Comparison of ENCODE assay signal across 8 cellular contexts in genomic region chr3:38164136-38164965, GRCh38. TPM values are rescaled to one million over a fixed set of nuclear protein-coding genes. Genes with fewer than 3 reads are reported as not detected.
DNase-seq lines count a peak whose midpoint lies in the region; ATAC-seq and TF ChIP-seq lines count a peak whose summit lies in the region.

No MANE protein-coding gene starts in this region.

- ATAC-seq in SK-N-SH treated with all-trans-retinoic acid at 6 μM for 48 hours (peak; percentile 39), foreskin keratinocyte (peak; percentile 29)

- H3K4me2 ChIP-seq in skeletal muscle satellite cell (ENCODE audit: low read length), result peak overlapping the region; percentile 84

- H3K9me3 Mint-ChIP-seq in activated naive CD4-positive, alpha-beta T cell treated with anti-CD3 and anti-CD28 coated beads, Interleukin-2, amount 10 ng/mL, durations not matched to agents 7 days and 5 days, result no peaks in the 10 kb centered on the region

- H3K36me3 ChIP-seq in skeletal muscle satellite cell (ENCODE audit: insufficient read depth, low read length), result no peaks in the 10 kb centered on the region

- H3K4me1 ChIP-seq in foreskin keratinocyte (peaks cover 11% of the 10 kb centered on the region), skeletal muscle satellite cell (ENCODE audit: control insufficient read depth, insufficient read depth, low read length) (peaks cover 30% of the 10 kb centered on the region)

- DNase-seq in activated naive CD4-positive, alpha-beta T cell treated with anti-CD3 and anti-CD28 coated beads, Interleukin-2, amount 10 ng/mL, durations not matched to agents 7 days and 5 days, result no peak
- DNase-seq in activated naive CD4-positive, alpha-beta T cell (lab: John Stamatoyannopoulos, UW), result no peak
- DNase-seq in foreskin keratinocyte, result no peak
- no peak for DNase-seq in NCI-H1930 (lab: John Stamatoyannopoulos, UW)
- no peak for DNase-seq in NCI-H2107 treated with DMSO at 0.1 percent for 48 hours (lab: John Stamatoyannopoulos, UW; ENCODE audit: unreplicated experiment)
- no peak for DNase-seq in nucleus accumbens (lab: John Stamatoyannopoulos, UW)

- peak overlapping the region; percentile 88 for H3K9ac ChIP-seq in skeletal muscle satellite cell (ENCODE audit: low read depth, low read length)

- peaks cover 25% of the 10 kb centered on the region for H3K36me3 Mint-ChIP-seq in activated naive CD4-positive, alpha-beta T cell treated with anti-CD3 and anti-CD28 coated beads, Interleukin-2, amount 10 ng/mL, durations not matched to agents 7 days and 5 days

- peaks cover 3% of the 10 kb centered on the region for H3K27me3 Mint-ChIP-seq in activated naive CD4-positive, alpha-beta T cell treated with anti-CD3 and anti-CD28 coated beads, Interleukin-2, amount 10 ng/mL, durations not matched to agents 7 days and 5 days

- peak overlapping the region; percentile 99 for H3K27ac Mint-ChIP-seq in activated naive CD4-positive, alpha-beta T cell treated with anti-CD3 and anti-CD28 coated beads, Interleukin-2, amount 10 ng/mL, durations not matched to agents 7 days and 5 days

- H3K27ac ChIP-seq in foreskin keratinocyte, result peak overlapping the region; percentile 97

- peak overlapping the region; percentile 76 for H3K4me3 ChIP-seq in skeletal muscle satellite cell (ENCODE audit: low read length)

- peaks cover 54% of the 10 kb centered on the region for H3K4me1 Mint-ChIP-seq in activated naive CD4-positive, alpha-beta T cell treated with anti-CD3 and anti-CD28 coated beads, Interleukin-2, amount 10 ng/mL, durations not matched to agents 7 days and 5 days

- CTCF ChIA-PET in activated naive CD4-positive, alpha-beta T cell treated with anti-CD3 and anti-CD28 coated beads, Interleukin-2, amount 10 ng/mL, durations not matched to agents 7 days and 5 days (lab: Charles Lee), result interaction anchor here (0.7 to 2.0 kb wide), 11 partner anchors 10 to 182 kb away, joined by 3 to 15 read pairs (median 3); partner anchors contain the start of genes MYD88 and XYLB

- H3K27me3 ChIP-seq in foreskin keratinocyte (no peaks in the 10 kb centered on the region), skeletal muscle satellite cell (ENCODE audit: control insufficient read depth, insufficient read depth, low read length) (no peaks in the 10 kb centered on the region)

- no peaks in the 10 kb centered on the region for H3K9me3 ChIP-seq in skeletal muscle satellite cell (replicated peaks; ENCODE audit: low read length)

- no peak for TF ChIP-seq CTCF in foreskin keratinocyte (conservative IDR thresholded peaks at IDR 0.05)

- peak overlapping the region; percentile 90 for H3K4me3 Mint-ChIP-seq in activated naive CD4-positive, alpha-beta T cell treated with anti-CD3 and anti-CD28 coated beads, Interleukin-2, amount 10 ng/mL, durations not matched to agents 7 days and 5 days

TF ChIP-seq in SK-N-SH treated with all-trans-retinoic acid at 6 μM for 48 hours, 23 proteins besides CTCF, POLR2A, EP300 and RAD21:
- TF ChIP-seq ISL1 (CRISPR knock-in tag; IDR thresholded peaks at IDR 0.05), result no peak
- no peak for TF ChIP-seq POU6F1 (CRISPR knock-in tag; IDR thresholded peaks at IDR 0.05; ENCODE audit: borderline replicate concordance, low read depth)
- no peak for TF ChIP-seq TCF4 (CRISPR knock-in tag; IDR thresholded peaks at IDR 0.05; ENCODE audit: borderline replicate concordance)
- TF ChIP-seq ESRRG (CRISPR knock-in tag; IDR thresholded peaks at IDR 0.05), result no peak
- no peak for TF ChIP-seq ZC3H10 (CRISPR knock-in tag; IDR thresholded peaks at IDR 0.05)
- no peak for TF ChIP-seq SNAI2 (CRISPR knock-in tag; IDR thresholded peaks at IDR 0.05)
- no peak for TF ChIP-seq ZNF8 (CRISPR knock-in tag; IDR thresholded peaks at IDR 0.05)
- TF ChIP-seq ZNF70 (CRISPR knock-in tag; IDR thresholded peaks at IDR 0.05), result no peak
- TF ChIP-seq CSRNP3 (CRISPR knock-in tag; IDR thresholded peaks at IDR 0.05), result no peak
- no peak for TF ChIP-seq ZNF565 (CRISPR knock-in tag; conservative IDR thresholded peaks at IDR 0.05; ENCODE audit: low read depth)
- TF ChIP-seq TSHZ2 (CRISPR knock-in tag; IDR thresholded peaks at IDR 0.05), result no peak
- TF ChIP-seq RARB (CRISPR knock-in tag; IDR thresholded peaks at IDR 0.05), result no peak
- no peak for TF ChIP-seq OSR1 (CRISPR knock-in tag; IDR thresholded peaks at IDR 0.05)
- TF ChIP-seq ZFP30 (CRISPR knock-in tag; IDR thresholded peaks at IDR 0.05), result no peak
- TF ChIP-seq BACH2 (CRISPR knock-in tag; IDR thresholded peaks at IDR 0.05; ENCODE audit: borderline replicate concordance), result no peak

RNA-seq across cellular contexts. Expression of gene OXSR1, which starts 1.0 kb away (rescaled TPM):
- 64.4 and 64.7 TPM in 2 replicates for total RNA-seq in foreskin keratinocyte
- 21.8 and 24.8 TPM in 2 replicates for polyA plus RNA-seq in foreskin keratinocyte
- 48.2 and 49.8 TPM in 2 replicates for total RNA-seq in skeletal muscle satellite cell (2012; rRNA removed)

RNA-seq across cellular contexts. Expression of gene MYD88, which starts 25.9 kb away (rescaled TPM):
- total RNA-seq in foreskin keratinocyte, result 20.1 and 22.7 TPM in 2 replicates
- polyA plus RNA-seq in foreskin keratinocyte, result 39.4 and 39.5 TPM in 2 replicates
- 10.5 and 12.4 TPM in 2 replicates for total RNA-seq in skeletal muscle satellite cell (2012; rRNA removed)

RNA-seq across cellular contexts. Expression of gene ACAA1, which starts 27.4 kb away (rescaled TPM):
- 45.3 and 52.9 TPM in 2 replicates for total RNA-seq in foreskin keratinocyte
- 70.7 and 75.5 TPM in 2 replicates for polyA plus RNA-seq in foreskin keratinocyte
- total RNA-seq in skeletal muscle satellite cell (2012; rRNA removed), result 14.6 and 15.2 TPM in 2 replicates
